Comparison of ENCODE assay signal across 15 cellular contexts in genomic region chr7:21771906-21772610, GRCh38.
DNase-seq lines count a peak whose midpoint lies in the region; ATAC-seq, FAIRE-seq and TF ChIP-seq lines count a peak whose summit lies in the region.
"Had no signal": no experiment of that assay in that cellular context is flagged by ENCODE, and none has a peak within 500 bp of the region (broad histone marks: within the 10 kb centered on the region; RNA-seq: fewer than 3 reads in every experiment).

No MANE protein-coding gene starts in this region.

- no peak for TF ChIP-seq RAD21 in HepG2 (CRISPR knock-in tag; IDR thresholded peaks at IDR 0.05)

- POLR2A ChIA-PET in HepG2 (lab: Yijun Ruan, JAX) = no interaction called here

- H3K4me3 Mint-ChIP-seq in HFFc6 = peak overlapping the region; percentile 54
- peak overlapping the region; percentile 28 to 77 (median 54) for H3K4me3 Mint-ChIP-seq in brain
- H3K4me3 Mint-ChIP-seq in natural killer cell treated with Interleukin-12 subunit alpha and Interleukin-12 subunit beta and Interleukin-15 and Interleukin-18, amount 100 ng/mL, for 72 hours = no peak overlapping the region
- H3K4me3 Mint-ChIP-seq in activated naive CD4-positive, alpha-beta T cell treated with anti-CD3 and anti-CD28 coated beads for 36 hours = no peak overlapping the region

- H3K9me3 Mint-ChIP-seq in HFFc6 (no peaks in the 10 kb centered on the region), brain (peaks cover 0 to 3% (median 0%) of the 10 kb centered on the region in 5 experiments)
- no peaks in the 10 kb centered on the region for H3K9me3 Mint-ChIP-seq in natural killer cell treated with Interleukin-12 subunit alpha and Interleukin-12 subunit beta and Interleukin-15 and Interleukin-18, amount 100 ng/mL, for 72 hours
- H3K9me3 Mint-ChIP-seq in activated naive CD4-positive, alpha-beta T cell treated with anti-CD3 and anti-CD28 coated beads for 36 hours = no peaks in the 10 kb centered on the region

- H3K4me1 ChIP-seq in BLaER1 = peaks cover 28% of the 10 kb centered on the region
- no peaks in the 10 kb centered on the region for H3K4me1 ChIP-seq in HepG2 (ENCODE audit: insufficient read depth, low read length)
- H3K4me1 ChIP-seq in adrenal gland (replicated peaks in 1 of 2) = no peaks in the 10 kb centered on the region
- H3K4me1 ChIP-seq: upper lobe of right lung had no signal

- H3K27me3 Mint-ChIP-seq in HFFc6 (ENCODE audit: insufficient read depth) (peaks cover 9% of the 10 kb centered on the region), brain (no peaks in the 10 kb centered on the region)
- peaks cover 20 to 39% of the 10 kb centered on the region in 2 donors for H3K27me3 Mint-ChIP-seq in natural killer cell treated with Interleukin-12 subunit alpha and Interleukin-12 subunit beta and Interleukin-15 and Interleukin-18, amount 100 ng/mL, for 72 hours
- no peaks in the 10 kb centered on the region for H3K27me3 Mint-ChIP-seq in activated naive CD4-positive, alpha-beta T cell treated with anti-CD3 and anti-CD28 coated beads for 36 hours (ENCODE audit: low read depth)

- no peaks in the 10 kb centered on the region for H4K20me1 ChIP-seq in BLaER1
- no peaks in the 10 kb centered on the region for H4K20me1 ChIP-seq in HepG2 (ENCODE audit: insufficient read depth, low read length)

- H3K36me3 ChIP-seq in BLaER1 = no peaks in the 10 kb centered on the region
- no peaks in the 10 kb centered on the region for H3K36me3 ChIP-seq in HepG2 (replicated peaks in 1 of 2; ENCODE audit: control insufficient read depth in 1 of 2, insufficient read depth in 2 of 2, low read length in 2 of 2)
- no peaks in the 10 kb centered on the region for H3K36me3 ChIP-seq in adrenal gland (replicated peaks in 1 of 2)
- H3K36me3 ChIP-seq: heart right ventricle, upper lobe of right lung had no signal

- H3K79me2 ChIP-seq in HepG2 (ENCODE audit: insufficient read depth, low read length) = no peaks in the 10 kb centered on the region

- no TSS peak for BruUV-seq in HepG2 (replicated peaks; lab: Mats Ljungman, UMichigan)

- no peak overlapping the region for H2AFZ ChIP-seq in HepG2 (ENCODE audit: low read length)

- ATAC-seq in natural killer cell treated with Interleukin-12 subunit alpha and Interleukin-12 subunit beta and Interleukin-15 and Interleukin-18, amount 100 ng/mL, for 72 hours = no peak
- ATAC-seq in HepG2 = no peak
- ATAC-seq: upper lobe of right lung had no signal

- H3K4me3 ChIP-seq in BLaER1 (no peak overlapping the region), HepG2 (replicated peaks in 1 of 3; ENCODE audit: insufficient read depth in 1 of 3, low read depth in 2 of 3, low read length in 3 of 3) (no peak overlapping the region), adrenal gland (no peak overlapping the region)
- H3K4me3 ChIP-seq: heart right ventricle, upper lobe of right lung had no signal

- H3K9ac ChIP-seq in BLaER1 (no peak overlapping the region), HepG2 (ENCODE audit: insufficient read depth, low read depth, low read length) (no peak overlapping the region)

- TF ChIP-seq EP300 in HepG2 (IDR thresholded peaks at IDR 0.05; ENCODE audit: low read depth in 2 of 2, low read length in 2 of 2) (no peak), HepG2 (CRISPR knock-in tag; IDR thresholded peaks at IDR 0.05; ENCODE audit: borderline replicate concordance) (no peak)

- DNase-seq in HFFc6 (no peak), iPS-NIHi7 (ENCODE audit: extremely low spot score) (peak; percentile 62), HepG2 (ENCODE audit: low spot score) (no peak), adrenal gland (no peak)
- DNase-seq in natural killer cell treated with Interleukin-12 subunit alpha and Interleukin-12 subunit beta and Interleukin-15 and Interleukin-18, amount 100 ng/mL, for 72 hours (ENCODE audit: low spot score) = no peak
- no peak for DNase-seq in activated naive CD4-positive, alpha-beta T cell treated with anti-CD3 and anti-CD28 coated beads for 36 hours
- DNase-seq: activated CD4-positive, alpha-beta T cell treated with anti-CD3 and anti-CD28 coated beads for 1 hour; GOT3; heart right ventricle; KBM-7; SHP77 treated with DMSO at 0.1 percent for 48 hours; upper lobe of right lung had no signal

- H3K27ac ChIP-seq in BLaER1 (no peak overlapping the region), HepG2 (ENCODE audit: extremely low read length, insufficient read depth, low read length) (no peak overlapping the region), adrenal gland (no peak overlapping the region)
- H3K27ac ChIP-seq: C4-2B, heart right ventricle, upper lobe of right lung had no signal

- H3K9me3 ChIP-seq in BLaER1 (no peaks in the 10 kb centered on the region), HepG2 (ENCODE audit: low read length) (no peaks in the 10 kb centered on the region), adrenal gland (replicated peaks in 1 of 3) (no peaks in the 10 kb centered on the region)
- H3K9me3 ChIP-seq: heart right ventricle, upper lobe of right lung had no signal

- no peaks in the 10 kb centered on the region for H3K27me3 ChIP-seq in BLaER1
- H3K27me3 ChIP-seq in HepG2 (ENCODE audit: control insufficient read depth in 1 of 2, insufficient read depth in 2 of 2, low read length in 2 of 2) = peaks cover 0 to 3% of the 10 kb centered on the region in 2 experiments; a peak in 1 of 5 replicates
- H3K27me3 ChIP-seq in adrenal gland = no peaks in the 10 kb centered on the region
- H3K27me3 ChIP-seq: upper lobe of right lung had no signal

- in situ Hi-C loops in HepG2 (cut with HindIII; ENCODE audit: extremely low pct_ligation_motif_present, low pct_unique_long_range_greater_than_20kb) = loop anchor here (25.0 kb wide), 1 partner anchor 235 kb away; the partner anchor contains the start of gene DNAH11

- no peak overlapping the region for H3K27ac Mint-ChIP-seq in HFFc6
- peak overlapping the region in 4 of 5 experiments; percentile 1 to 85 (median 44) for H3K27ac Mint-ChIP-seq in brain
- H3K27ac Mint-ChIP-seq in natural killer cell treated with Interleukin-12 subunit alpha and Interleukin-12 subunit beta and Interleukin-15 and Interleukin-18, amount 100 ng/mL, for 72 hours = no peak overlapping the region
- H3K27ac Mint-ChIP-seq in activated naive CD4-positive, alpha-beta T cell treated with anti-CD3 and anti-CD28 coated beads for 36 hours = no peak overlapping the region

- H3K4me2 ChIP-seq in BLaER1 = peak overlapping the region; percentile 57
- no peak overlapping the region for H3K4me2 ChIP-seq in HepG2 (ENCODE audit: low read depth, low read length)

- CTCF ChIA-PET in HepG2 (lab: Yijun Ruan, JAX; ENCODE audit: low intra/inter-chr PET ratio, low total read pairs) = no interaction called here
- CTCF ChIA-PET in activated naive CD4-positive, alpha-beta T cell treated with anti-CD3 and anti-CD28 coated beads for 36 hours (lab: Charles Lee) = interaction anchor here (0.6 kb wide), 1 partner anchor 299 kb away, joined by 3 read pairs; no protein-coding TSS in a partner anchor

- TF ChIP-seq CTCF in HFFc6 (IDR thresholded peaks at IDR 0.05) (no peak), brain (conservative IDR thresholded peaks at IDR 0.05) (no peak), HepG2 (CRISPR knock-in tag; IDR thresholded peaks at IDR 0.05) (no peak), adrenal gland (IDR thresholded peaks at IDR 0.05) (no peak)

- intact Hi-C loops in HepG2 (cut with micrococcal nuclease; ENCODE audit: unreplicated experiment) (no loop called here), adrenal gland (cut with DNase I) (no loop called here)
- intact Hi-C loops in activated naive CD4-positive, alpha-beta T cell treated with anti-CD3 and anti-CD28 coated beads for 36 hours (cut with micrococcal nuclease) = no loop called here

- TF ChIP-seq POLR2A in HepG2 (IDR thresholded peaks at IDR 0.05; ENCODE audit: insufficient read depth in 1 of 2, low read depth in 2 of 2, low read length in 2 of 2) (no peak), adrenal gland (IDR thresholded peaks at IDR 0.05) (no peak)

- 0% methylated on average over 5 of the region's 5 CpGs for WGBS in HepG2 (ENCODE audit: low lambda C conversion rate)
- WGBS in adrenal gland, 4 donors = 26 to 38% (median 31%) methylated on average over 5 of the region's 5 CpGs

- H3K36me3 Mint-ChIP-seq in HFFc6 (ENCODE audit: low read depth) (no peaks in the 10 kb centered on the region), brain (no peaks in the 10 kb centered on the region)
- no peaks in the 10 kb centered on the region for H3K36me3 Mint-ChIP-seq in natural killer cell treated with Interleukin-12 subunit alpha and Interleukin-12 subunit beta and Interleukin-15 and Interleukin-18, amount 100 ng/mL, for 72 hours
- H3K36me3 Mint-ChIP-seq in activated naive CD4-positive, alpha-beta T cell treated with anti-CD3 and anti-CD28 coated beads for 36 hours (ENCODE audit: low read depth) = no peaks in the 10 kb centered on the region

- H3K4me1 Mint-ChIP-seq in HFFc6 (ENCODE audit: low read depth) (peaks cover 7% of the 10 kb centered on the region), brain (peaks cover 39% of the 10 kb centered on the region)
- no peaks in the 10 kb centered on the region for H3K4me1 Mint-ChIP-seq in natural killer cell treated with Interleukin-12 subunit alpha and Interleukin-12 subunit beta and Interleukin-15 and Interleukin-18, amount 100 ng/mL, for 72 hours (ENCODE audit: low read depth in 2 of 2)
- H3K4me1 Mint-ChIP-seq in activated naive CD4-positive, alpha-beta T cell treated with anti-CD3 and anti-CD28 coated beads for 36 hours (ENCODE audit: low read depth) = peaks cover 13% of the 10 kb centered on the region

- no peak for FAIRE-seq in HepG2 (lab: Jason Lieb, UNC)

TF ChIP-seq in HepG2, 621 proteins besides CTCF, POLR2A, EP300 and RAD21:
- TF ChIP-seq TBX3 (IDR thresholded peaks at IDR 0.05; ENCODE audit: borderline replicate concordance) (no peak), RFX1 (IDR thresholded peaks at IDR 0.05) (no peak), HMG20A (CRISPR knock-in tag; IDR thresholded peaks at IDR 0.05; ENCODE audit: borderline replicate concordance) (no peak), ZNF564 (CRISPR knock-in tag; IDR thresholded peaks at IDR 0.05) (no peak), TSC22D2 (CRISPR knock-in tag; IDR thresholded peaks at IDR 0.05; ENCODE audit: borderline replicate concordance) (no peak), KLF13 (CRISPR knock-in tag; IDR thresholded peaks at IDR 0.05) (no peak), BRCA1 (CRISPR knock-in tag; IDR thresholded peaks at IDR 0.05) (no peak)

Comparison
In these comparisons a context has a peak if more than half of its experiments do, and no peak if none do; other contexts are left out.
1. H3K27ac Mint-ChIP-seq: peak in brain (4 of 5); none in HFFc6 (single experiment), natural killer cell treated with Interleukin-12 subunit alpha and Interleukin-12 subunit beta and Interleukin-15 and Interleukin-18, amount 100 ng/mL, for 72 hours (0 of 2) and activated naive CD4-positive, alpha-beta T cell treated with anti-CD3 and anti-CD28 coated beads for 36 hours (single experiment).
2. H3K4me3 Mint-ChIP-seq: peak in HFFc6 (single experiment) and brain (5 of 5); none in natural killer cell treated with Interleukin-12 subunit alpha and Interleukin-12 subunit beta and Interleukin-15 and Interleukin-18, amount 100 ng/mL, for 72 hours (single experiment) and activated naive CD4-positive, alpha-beta T cell treated with anti-CD3 and anti-CD28 coated beads for 36 hours (single experiment).